9 cellular contexts compared by ENCODE assay signal in genomic region chr5:57488308-57488955, GRCh38. TPM values are rescaled to one million over a fixed set of nuclear protein-coding genes. Genes with fewer than 3 reads are reported as not detected.
DNase-seq lines count a peak whose midpoint lies in the region; ATAC-seq and TF ChIP-seq lines count a peak whose summit lies in the region.
"Had no signal": no experiment of that assay in that cellular context is flagged by ENCODE, and none has a peak within 500 bp of the region (broad histone marks: within the 10 kb centered on the region; RNA-seq: fewer than 3 reads in every experiment).

No MANE protein-coding gene starts in this region.

- ATAC-seq in HG03097 (IDR thresholded peaks at IDR 0.05; ENCODE audit: low FRiP score, unreplicated experiment), result no peak

- DNase-seq in GM20000 (ENCODE audit: low spot score) (peak; percentile 7), OCI-M1 (lab: John Stamatoyannopoulos, UW) (peak; percentile 2), fibroblast of peridontal ligament (ENCODE audit: extremely low read depth) (peak; percentile 43), renal cortical epithelial cell (ENCODE audit: low read depth) (peak; percentile 79), iPS-NIHi7 (ENCODE audit: extremely low spot score) (no peak), NCI-H2171 (lab: John Stamatoyannopoulos, UW) (no peak)
- DNase-seq: H7, small intestine had no signal

- no peak for TF ChIP-seq CTCF in GM20000 (IDR thresholded peaks at IDR 0.05; ENCODE audit: extremely low read depth, missing control alignments)

RNA-seq across cellular contexts. Expression of gene ACTBL2, which starts 5.8 kb away (rescaled TPM):
- total RNA-seq in renal cortical epithelial cell, result 5.6 and 8.0 TPM in 2 replicates
- total RNA-seq: H7 had no signal

Comparison
In these comparisons a context has a peak if more than half of its experiments do, and no peak if none do; other contexts are left out.
1. DNase-seq: peak in GM20000 (single experiment), OCI-M1 (single experiment), fibroblast of peridontal ligament (single experiment) and renal cortical epithelial cell (single experiment); none in iPS-NIHi7 (single experiment) and NCI-H2171 (single experiment).